ENCODE assay signal across 8 cellular contexts in the genomic region with DNA sequence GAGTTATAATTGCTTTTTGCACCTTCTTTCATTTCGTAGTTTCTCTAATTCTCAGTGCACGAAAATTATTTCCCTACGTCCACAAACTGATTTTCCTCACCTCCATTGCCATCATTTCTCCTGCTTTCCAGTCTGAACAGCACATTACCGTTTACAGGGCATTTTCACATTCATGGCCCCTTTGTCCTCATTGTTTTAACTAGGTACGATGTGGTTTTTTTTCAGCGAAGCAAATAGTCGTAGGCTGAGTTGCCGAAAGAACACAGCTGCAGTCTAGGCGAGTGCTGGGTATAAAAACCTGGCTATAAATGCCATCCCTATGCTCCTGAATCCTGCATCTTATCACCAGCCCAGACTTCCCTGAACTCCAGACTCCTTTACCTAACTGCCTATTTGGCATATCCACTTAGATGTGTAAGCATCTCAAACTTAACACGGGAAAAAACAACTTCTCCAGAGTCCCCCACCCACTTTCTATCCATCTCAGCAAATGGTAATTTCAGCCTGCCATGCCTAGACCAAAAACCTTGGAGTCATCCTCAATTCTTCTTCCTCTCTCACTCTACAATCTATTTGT. TPM values are rescaled to one million over a fixed set of nuclear protein-coding genes. Genes with fewer than 3 reads are reported as not detected.
DNase-seq lines count a peak whose midpoint lies in the region; ATAC-seq and TF ChIP-seq lines count a peak whose summit lies in the region.

No MANE protein-coding gene starts in this region.

- no peaks in the 10 kb centered on the region for H3K36me3 Mint-ChIP-seq in IgD-negative memory B cell

- no peaks in the 10 kb centered on the region for H3K27me3 Mint-ChIP-seq in IgD-negative memory B cell

- H3K36me3 ChIP-seq in ACC112 (ENCODE audit: insufficient read depth, low read length) (no peaks in the 10 kb centered on the region), mesodermal cell (ENCODE audit: control insufficient read depth, insufficient read depth, low read length) (no peaks in the 10 kb centered on the region)

- H3K4me1 ChIP-seq in ACC112 (ENCODE audit: control insufficient read depth, insufficient read depth, low read length, unreplicated experiment): peaks cover 43% of the 10 kb centered on the region
- H3K4me1 ChIP-seq in mesodermal cell (ENCODE audit: control insufficient read depth, insufficient read depth, low read length, poor library complexity, severe bottlenecking): peaks cover 29% of the 10 kb centered on the region

- 4 to 6% methylated on average over 5 to 7 of the region's 10 CpGs for WGBS in mesodermal cell (ENCODE audit: insufficient coverage in 2 of 2), 2 experiments

- H3K27ac ChIP-seq in ACC112 (ENCODE audit: low read depth, low read length) (peak overlapping the region; percentile 66; the same call in 1 of the 2 replicates), mesodermal cell (ENCODE audit: low read depth, low read length, severe bottlenecking) (peak overlapping the region; percentile 77)

- H3K79me2 ChIP-seq in ACC112 (ENCODE audit: control insufficient read depth, insufficient read depth, low read length, unreplicated experiment): peaks cover 15% of the 10 kb centered on the region

- peak overlapping the region; percentile 69 for H2AFZ ChIP-seq in ACC112 (ENCODE audit: low read length, unreplicated experiment)

- H3K27me3 ChIP-seq in ACC112 (ENCODE audit: insufficient read depth, low read length): no peaks in the 10 kb centered on the region

- no peak for ATAC-seq in HG02884 (IDR thresholded peaks at IDR 0.05; ENCODE audit: unreplicated experiment)

- H3K9me3 ChIP-seq in mesodermal cell (ENCODE audit: control insufficient read depth, low read length): no peaks in the 10 kb centered on the region

- no peaks in the 10 kb centered on the region for H3K9me3 Mint-ChIP-seq in IgD-negative memory B cell

- DNase-seq in cardiac fibroblast (ENCODE audit: low read depth in 2 of 2) (peak in 1 of 2 donors; percentile 36), HuH-7.5 (ENCODE audit: low spot score) (no peak), epidermal melanocyte (ENCODE audit: insufficient read length, low spot score) (no peak), COR-L47 (lab: John Stamatoyannopoulos, UW) (no peak)

- peak overlapping the region; percentile 92 to 98 (median 92) for H3K27ac Mint-ChIP-seq in IgD-negative memory B cell

- H3K4me3 ChIP-seq in ACC112 (ENCODE audit: low read depth, low read length) (peak overlapping the region; percentile 92), cardiac fibroblast (replicated peaks in 1 of 2; ENCODE audit: low read depth in 2 of 2, low read length in 2 of 2) (peak overlapping the region; percentile 78 to 85), mesodermal cell (ENCODE audit: extremely low read depth, insufficient read depth, low read length, poor library complexity, severe bottlenecking) (peak overlapping the region; percentile 74)

- TF ChIP-seq CTCF in cardiac fibroblast (IDR thresholded peaks at IDR 0.05; ENCODE audit: low read depth, low read length): no peak

- H3K4me3 Mint-ChIP-seq in IgD-negative memory B cell: peak overlapping the region; percentile 88 to 98 (median 97)

- H3K4me1 Mint-ChIP-seq in IgD-negative memory B cell: peaks cover 15 to 26% (median 21%) of the 10 kb centered on the region in 3 donors

RNA-seq across cellular contexts. Expression of a gene that starts 0.7 kb away (rescaled TPM):
- 0.61 TPM for polyA plus RNA-seq in IgD-negative memory B cell
- 0.63 TPM for polyA plus RNA-seq in mesodermal cell (2013, experiment 1 of 2)
- polyA plus RNA-seq in mesodermal cell (2013, experiment 2 of 2): 0.71 TPM
